14 cellular contexts compared by ENCODE assay signal in the genomic region with DNA sequence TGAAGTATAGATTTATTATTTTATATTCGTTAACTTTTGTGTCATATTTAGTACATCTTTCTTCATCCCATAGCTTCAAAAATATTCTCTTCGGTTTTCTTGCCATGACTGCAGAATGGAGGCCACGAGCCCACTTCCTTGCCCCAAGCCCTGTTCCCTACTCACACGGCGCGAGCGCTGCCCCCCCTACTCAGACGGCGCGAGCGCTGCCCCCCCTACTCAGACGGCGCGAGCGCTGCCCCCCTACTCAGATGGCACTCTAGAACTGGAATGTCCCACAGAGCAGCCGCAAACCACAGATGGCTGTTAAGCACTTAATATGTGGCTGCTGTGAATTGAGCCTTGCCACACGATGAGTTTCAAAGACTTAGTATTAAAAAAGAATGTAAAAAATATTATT.
DNase-seq lines count a peak whose midpoint lies in the region; ATAC-seq and TF ChIP-seq lines count a peak whose summit lies in the region.
"Had no signal": no experiment of that assay in that cellular context is flagged by ENCODE, and none has a peak within 500 bp of the region (broad histone marks: within the 10 kb centered on the region; RNA-seq: fewer than 3 reads in every experiment).

No MANE protein-coding gene starts in this region.

- no peak for TF ChIP-seq POLR2A in NB4 (IDR thresholded peaks at IDR 0.05; ENCODE audit: extremely low read depth, insufficient read length)

- DNase-seq in D341Med (ENCODE audit: low spot score) (peak; percentile 67), NB4 (ENCODE audit: low read depth) (peak; percentile 5), cardiac muscle cell (ENCODE audit: low read depth in 1 of 2, low spot score in 1 of 2) (peak; percentile 1), osteocyte (ENCODE audit: extremely low spot score, unreplicated experiment) (peak; percentile 93), NCI-H2227 (lab: John Stamatoyannopoulos, UW; ENCODE audit: unreplicated experiment) (no peak)
- DNase-seq in stimulated activated CD4-positive, alpha-beta T cell treated with anti-CD3 and anti-CD28 coated beads, Interleukin-1b, Interleukin-23, amount 100 ng/mL, for 48 hours: no peak
- DNase-seq: NCI-H1694; stimulated activated CD4-positive, alpha-beta T cell treated with anti-CD3 and anti-CD28 coated beads, Interleukin-4, amount 100 ng/mL, for 4 hours; T1000 had no signal

- no peaks in the 10 kb centered on the region for H3K27me3 Mint-ChIP-seq in osteocyte (ENCODE audit: unreplicated experiment)

- no peaks in the 10 kb centered on the region for H3K4me1 ChIP-seq in cardiac muscle cell (ENCODE audit: low read depth)
- H3K4me1 ChIP-seq: ascending aorta had no signal

- TF ChIP-seq CTCF in NB4 (IDR thresholded peaks at IDR 0.05; ENCODE audit: low read depth, low read length) (no peak), cardiac muscle cell (IDR thresholded peaks at IDR 0.05; ENCODE audit: low read depth, low read length) (no peak), osteocyte (IDR thresholded peaks at IDR 0.05) (no peak)

- H3K4me3 ChIP-seq in NB4 (ENCODE audit: low read depth, low read length): no peak overlapping the region
- no peak overlapping the region for H3K4me3 ChIP-seq in cardiac muscle cell
- H3K4me3 ChIP-seq: ascending aorta had no signal

- no peaks in the 10 kb centered on the region for H3K36me3 ChIP-seq in cardiac muscle cell
- H3K36me3 ChIP-seq: ascending aorta had no signal

- no peaks in the 10 kb centered on the region for H3K9me3 ChIP-seq in cardiac muscle cell (ENCODE audit: low read depth)
- H3K9me3 ChIP-seq: ascending aorta had no signal

- no peak for ATAC-seq in HG02885 (IDR thresholded peaks at IDR 0.05; ENCODE audit: poor library complexity, unreplicated experiment)
- ATAC-seq in HG02610 (IDR thresholded peaks at IDR 0.05; ENCODE audit: unreplicated experiment): no peak

- no peaks in the 10 kb centered on the region for H3K27me3 ChIP-seq in cardiac muscle cell
- H3K27me3 ChIP-seq: ascending aorta had no signal

- H3K4me1 Mint-ChIP-seq in osteocyte (ENCODE audit: unreplicated experiment): no peaks in the 10 kb centered on the region

- H3K27ac ChIP-seq in cardiac muscle cell: no peak overlapping the region
- H3K27ac ChIP-seq: ascending aorta, epithelial cell of prostate had no signal

- no peak overlapping the region for H3K4me3 Mint-ChIP-seq in osteocyte (ENCODE audit: unreplicated experiment)
- H3K4me3 Mint-ChIP-seq: CD4-positive, alpha-beta T cell had no signal

- no peak overlapping the region for H3K27ac Mint-ChIP-seq in osteocyte (ENCODE audit: unreplicated experiment)
- H3K27ac Mint-ChIP-seq: CD4-positive, alpha-beta T cell had no signal

- no peaks in the 10 kb centered on the region for H3K36me3 Mint-ChIP-seq in osteocyte (ENCODE audit: unreplicated experiment)

- H3K9me3 Mint-ChIP-seq in osteocyte (ENCODE audit: unreplicated experiment): peaks cover 30% of the 10 kb centered on the region

Comparison
In these comparisons a context has a peak if more than half of its experiments do, and no peak if none do; other contexts are left out.
1. DNase-seq: peak in D341Med (single experiment), NB4 (single experiment), cardiac muscle cell (2 of 2) and osteocyte (single experiment); none in NCI-H2227 (single experiment) and stimulated activated CD4-positive, alpha-beta T cell treated with anti-CD3 and anti-CD28 coated beads, Interleukin-1b, Interleukin-23, amount 100 ng/mL, for 48 hours (single experiment).